ENCODE assay signal across 1 cellular context in the genomic region with DNA sequence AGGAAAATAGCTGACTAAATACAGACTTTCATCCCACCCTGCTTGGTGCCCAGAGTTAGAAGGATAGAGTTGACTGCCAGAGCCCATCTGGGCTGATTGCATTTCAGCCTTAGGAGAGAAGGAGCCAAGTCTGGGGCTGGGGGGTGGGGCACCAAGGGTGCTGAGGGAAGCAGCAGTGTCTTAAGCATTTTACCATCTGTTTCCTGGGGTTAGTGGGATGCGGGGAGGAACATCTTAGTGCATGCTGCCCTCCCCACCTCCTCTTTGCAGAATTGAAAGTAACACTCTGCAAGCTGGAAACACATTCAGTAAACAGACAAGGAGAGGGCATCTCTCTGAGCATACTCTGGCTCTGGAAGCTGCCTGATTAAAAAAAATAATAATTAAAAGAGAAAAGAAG.
TF ChIP-seq lines count a peak whose summit lies in the region.

No MANE protein-coding gene starts in this region.

TF ChIP-seq in GM12878, 131 proteins besides CTCF, POLR2A, EP300 and RAD21:
- TF ChIP-seq ETV6 (conservative IDR thresholded peaks at IDR 0.05 in 1 of 2, IDR thresholded peaks at IDR 0.05 in 1 of 2; ENCODE audit: borderline replicate concordance in 1 of 2, low read depth in 1 of 2) (no peak), SPI1 (IDR thresholded peaks at IDR 0.05; ENCODE audit: borderline replicate concordance, insufficient read depth, low read depth, low read length) (peak; percentile 8; the same call in 1 of the 2 replicates)
